7 cellular contexts compared by ENCODE assay signal in the genomic region with DNA sequence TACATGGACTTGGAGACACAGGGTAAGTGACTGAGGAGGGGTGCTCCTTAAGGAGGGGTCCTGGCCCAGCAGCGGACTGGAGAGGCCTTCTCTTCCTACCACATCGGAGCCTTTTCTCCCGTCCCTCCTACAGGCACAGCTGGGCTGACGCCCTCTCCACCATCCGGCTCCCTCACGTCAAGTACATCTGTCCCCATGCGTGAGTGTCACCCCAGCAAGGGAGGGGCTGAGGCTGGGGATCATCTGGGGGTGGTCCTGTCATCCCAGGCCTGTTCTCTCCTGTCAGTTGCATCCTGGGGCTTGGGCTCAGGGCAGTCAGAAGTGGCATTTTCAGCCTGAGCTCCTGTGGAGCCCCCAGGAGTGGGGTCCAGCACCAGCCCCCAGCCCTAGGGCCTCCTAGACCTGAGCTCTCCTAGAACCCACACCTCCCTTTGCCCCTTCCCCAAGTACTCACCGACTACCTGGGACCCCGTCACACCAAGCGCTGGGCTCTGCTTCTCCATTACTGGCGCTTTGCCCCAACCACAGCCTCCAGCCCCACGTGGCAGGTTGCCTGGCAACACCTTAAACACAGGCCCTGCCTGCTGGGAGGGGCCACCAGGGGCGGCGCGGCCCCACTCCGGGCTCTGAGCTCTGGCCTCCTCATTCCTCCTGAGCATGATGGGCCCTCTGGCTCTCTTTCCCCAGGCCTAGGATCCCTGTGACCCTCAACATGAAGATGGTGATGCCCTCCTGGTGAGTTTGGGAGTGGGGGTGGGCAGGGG. TPM values are rescaled to one million over a fixed set of nuclear protein-coding genes. Genes with fewer than 3 reads are reported as not detected.
A peak's percentile ranks its signal among the peaks of the same experiment; 100 is the strongest.
DNase-seq lines count a peak whose midpoint lies in the region; ATAC-seq and TF ChIP-seq lines count a peak whose summit lies in the region.

No MANE protein-coding gene starts in this region.

- no CpG with 5 or more reads among the region's 16 CpGs for WGBS in H9 (ENCODE audit: extremely low coverage, insufficient read length, low lambda C conversion rate)
- 58% methylated on average over 16 of the region's 16 CpGs for WGBS in prostate gland

- H3K4me1 Mint-ChIP-seq in H9, result peaks cover 11 to 20% of the 10 kb centered on the region in 2 experiments
- H3K4me1 Mint-ChIP-seq in T-helper 2 cell treated with Interferon-gamma antibody and Interleukin-4, amounts not matched to agents 5 μg/mL and 100 μg/mL, for 36 hours (ENCODE audit: low read depth), result peaks cover 12% of the 10 kb centered on the region

- no peak overlapping the region for H2BK15ac ChIP-seq in H9 (ENCODE audit: low read depth, low read length)

- H2AFZ ChIP-seq in H9 (ENCODE audit: low read length), result no peak overlapping the region

- no peaks in the 10 kb centered on the region for H3K36me3 ChIP-seq in prostate gland

- peak overlapping the region in 1 of 3 experiments; percentile 64; a peak in 1 of 7 replicates for H3K27ac Mint-ChIP-seq in H9
- no peak overlapping the region for H3K27ac Mint-ChIP-seq in T-helper 2 cell treated with Interferon-gamma antibody and Interleukin-4, amounts not matched to agents 5 μg/mL and 100 μg/mL, for 36 hours

- H3K14ac ChIP-seq in H9 (ENCODE audit: insufficient read depth, low read length), result no peak overlapping the region

- no peak overlapping the region for H3K23ac ChIP-seq in H9 (ENCODE audit: insufficient read length, low read depth, low read length)

- H3K4me1 ChIP-seq in H9 (ENCODE audit: insufficient read depth, low read length) (no peaks in the 10 kb centered on the region), prostate gland (replicated peaks) (peaks cover 16% of the 10 kb centered on the region)

- no peaks in the 10 kb centered on the region for H4K20me1 ChIP-seq in H9 (ENCODE audit: control insufficient read depth, insufficient read depth, insufficient read length)

- peak overlapping the region; percentile 98 to 99 for H3K4me3 Mint-ChIP-seq in H9
- peak overlapping the region; percentile 21 for H3K4me3 Mint-ChIP-seq in T-helper 2 cell treated with Interferon-gamma antibody and Interleukin-4, amounts not matched to agents 5 μg/mL and 100 μg/mL, for 36 hours

- H4K91ac ChIP-seq in H9 (ENCODE audit: insufficient read length, low read depth, low read length), result no peak overlapping the region

- no peak overlapping the region for H4K5ac ChIP-seq in H9 (ENCODE audit: insufficient read length, low read depth, low read length)

- H3K79me2 ChIP-seq in H9 (ENCODE audit: insufficient read depth, low read length), result peaks cover 6% of the 10 kb centered on the region; the same call in 1 of the 2 replicates

- H3K27me3 Mint-ChIP-seq in H9 (ENCODE audit: low read depth), result no peaks in the 10 kb centered on the region
- H3K27me3 Mint-ChIP-seq in T-helper 2 cell treated with Interferon-gamma antibody and Interleukin-4, amounts not matched to agents 5 μg/mL and 100 μg/mL, for 36 hours (ENCODE audit: low read depth), result no peaks in the 10 kb centered on the region

- no peak overlapping the region for H2BK5ac ChIP-seq in H9 (ENCODE audit: insufficient read length, low read length)

- H3K4me2 ChIP-seq in H9 (ENCODE audit: insufficient read depth, insufficient read length, low read length), result no peak overlapping the region

- peaks cover 16% of the 10 kb centered on the region for H3K23me2 ChIP-seq in H9 (ENCODE audit: insufficient read length, low read depth, low read length, poor library complexity, severe bottlenecking)

- H3K18ac ChIP-seq in H9 (ENCODE audit: insufficient read length, low read depth, low read length), result no peak overlapping the region

- no peaks in the 10 kb centered on the region for H3K9me3 Mint-ChIP-seq in H9
- H3K9me3 Mint-ChIP-seq in T-helper 2 cell treated with Interferon-gamma antibody and Interleukin-4, amounts not matched to agents 5 μg/mL and 100 μg/mL, for 36 hours, result no peaks in the 10 kb centered on the region

- H2AK5ac ChIP-seq in H9 (ENCODE audit: insufficient read length, low read length), result no peak overlapping the region

- H3K79me1 ChIP-seq in H9 (ENCODE audit: insufficient read depth, low read depth, low read length, poor library complexity, severe bottlenecking), result peaks cover 8% of the 10 kb centered on the region

- ATAC-seq in esophagus mucosa, result peak; percentile 42

- H2BK20ac ChIP-seq in H9 (ENCODE audit: low read depth, low read length, poor library complexity, severe bottlenecking), result no peak overlapping the region

- H2BK12ac ChIP-seq in H9 (ENCODE audit: insufficient read length, low read depth, low read length), result no peak overlapping the region

- no peak overlapping the region for H3K4ac ChIP-seq in H9 (ENCODE audit: low read depth, low read length)

- peaks cover 7 to 49% (median 28%) of the 10 kb centered on the region in 3 experiments for H3K36me3 Mint-ChIP-seq in H9 (ENCODE audit: insufficient read depth in 1 of 3, low read depth in 3 of 3)
- peaks cover 24% of the 10 kb centered on the region for H3K36me3 Mint-ChIP-seq in T-helper 2 cell treated with Interferon-gamma antibody and Interleukin-4, amounts not matched to agents 5 μg/mL and 100 μg/mL, for 36 hours (ENCODE audit: low read depth)

- H4K8ac ChIP-seq in H9 (replicated peaks; ENCODE audit: insufficient read length, low read depth, low read length), result no peak overlapping the region

- no peak overlapping the region for H3K56ac ChIP-seq in H9 (ENCODE audit: insufficient read length, low read depth, low read length)

- TF ChIP-seq CTCF in H9 (conservative IDR thresholded peaks at IDR 0.05) (no peak), prostate gland (IDR thresholded peaks at IDR 0.05) (no peak)

- no peaks in the 10 kb centered on the region for H3K27me3 ChIP-seq in H9 (ENCODE audit: insufficient read depth, low read length)
- no peaks in the 10 kb centered on the region for H3K27me3 ChIP-seq in prostate gland (replicated peaks; ENCODE audit: insufficient read depth)

- no peak for DNase-seq in H9
- no peak for DNase-seq in T-helper 2 cell treated with Interferon-gamma antibody and Interleukin-4, amounts not matched to agents 5 μg/mL and 100 μg/mL, for 36 hours (ENCODE audit: low spot score)
- DNase-seq in prostate gland (ENCODE audit: low spot score), result peak; percentile 50
- no peak for DNase-seq in HuH-7.5 (ENCODE audit: low spot score)
- DNase-seq in NCI-H1092 treated with DMSO at 0.1 percent for 48 hours (lab: John Stamatoyannopoulos, UW), result no peak
- no peak for DNase-seq in LoVo (ENCODE audit: low spot score)

- H3K9me3 ChIP-seq in H9 (ENCODE audit: control insufficient read depth, low read depth, low read length) (no peaks in the 10 kb centered on the region), prostate gland (no peaks in the 10 kb centered on the region)

- no peak for TF ChIP-seq POLR2A in prostate gland (IDR thresholded peaks at IDR 0.05)

- no peak overlapping the region for H3T11ph ChIP-seq in H9 (ENCODE audit: low read length)

- H3K27ac ChIP-seq in H9 (ENCODE audit: insufficient read length, low read depth, low read length), result no peak overlapping the region
- H3K27ac ChIP-seq in prostate gland, result peak overlapping the region in 1 of 2 donors; percentile 3

- intact Hi-C loops in prostate gland (cut with DNase I), result no loop called here

- no peak overlapping the region for H2BK120ac ChIP-seq in H9 (ENCODE audit: low read depth, low read length, poor library complexity, severe bottlenecking)

- H3K4me3 ChIP-seq in prostate gland, result peak overlapping the region in 1 of 2 donors; percentile 71

- no peak overlapping the region for H3K9ac ChIP-seq in H9 (ENCODE audit: extremely low read depth, insufficient read length, low read length)

RNA-seq across cellular contexts. Expression of gene LYPLA2, which starts 2.3 kb away (rescaled TPM):
- 118 and 125 TPM in 2 replicates for total RNA-seq in H9 (2021)
- 48.9 TPM for total RNA-seq in esophagus mucosa
- 10 to 100 TPM; 53.6 to 57.7 TPM for total RNA-seq in prostate gland

RNA-seq across cellular contexts. Expression of gene GALE, which starts 7.4 kb away (rescaled TPM):
- 35.1 and 36.0 TPM in 2 replicates for total RNA-seq in H9 (2021)
- total RNA-seq in esophagus mucosa, result 61.6 TPM
- 10 to 100 TPM; 26.3 to 27.3 TPM for total RNA-seq in prostate gland

RNA-seq across cellular contexts. Expression of gene PITHD1, which starts 15.0 kb away (rescaled TPM):
- total RNA-seq in H9 (2021) (91.2 and 92.0 TPM in 2 replicates), esophagus mucosa (63.8 TPM), prostate gland (10 to 100 TPM; 85.7 to 86.7 TPM)

RNA-seq across cellular contexts. Expression of gene HMGCL, which starts 32.0 kb away (rescaled TPM):
- total RNA-seq in H9 (2021) (14.0 and 15.9 TPM in 2 replicates), esophagus mucosa (28.2 TPM), prostate gland (10 to 100 TPM; 51.1 to 58.7 TPM)

RNA-seq across cellular contexts. Expression of gene ELOA, which starts 49.9 kb away (rescaled TPM):
- total RNA-seq in H9 (2021) (66.2 and 69.0 TPM in 2 replicates), esophagus mucosa (35.1 TPM), prostate gland (10 to 100 TPM; 35.7 to 42.1 TPM)
